2 cellular contexts compared by ENCODE assay signal in genomic region chr3:14144423-14145075, GRCh38.
TF ChIP-seq lines count a peak whose summit lies in the region.

No MANE protein-coding gene starts in this region.

TF ChIP-seq in HCT116, 20 proteins besides CTCF, POLR2A, EP300 and RAD21:
- TF ChIP-seq CBX3 (IDR thresholded peaks at IDR 0.05; ENCODE audit: low read depth): no peak
- TF ChIP-seq FOSL1 (IDR thresholded peaks at IDR 0.05; ENCODE audit: low read depth): peak; percentile 76
- peak; percentile 78 for TF ChIP-seq JUND (IDR thresholded peaks at IDR 0.05)
- TF ChIP-seq SP1 (IDR thresholded peaks at IDR 0.05; ENCODE audit: low read depth): peak; percentile 36; the same call in 1 of the 2 replicates
- peak; percentile 69 for TF ChIP-seq TCF7L2 (IDR thresholded peaks at IDR 0.05; ENCODE audit: borderline replicate concordance, extremely low read depth, insufficient read depth, insufficient read length)
- peak; percentile 81 for TF ChIP-seq CEBPB (IDR thresholded peaks at IDR 0.05; ENCODE audit: low read depth)
- TF ChIP-seq, protein P1, sequence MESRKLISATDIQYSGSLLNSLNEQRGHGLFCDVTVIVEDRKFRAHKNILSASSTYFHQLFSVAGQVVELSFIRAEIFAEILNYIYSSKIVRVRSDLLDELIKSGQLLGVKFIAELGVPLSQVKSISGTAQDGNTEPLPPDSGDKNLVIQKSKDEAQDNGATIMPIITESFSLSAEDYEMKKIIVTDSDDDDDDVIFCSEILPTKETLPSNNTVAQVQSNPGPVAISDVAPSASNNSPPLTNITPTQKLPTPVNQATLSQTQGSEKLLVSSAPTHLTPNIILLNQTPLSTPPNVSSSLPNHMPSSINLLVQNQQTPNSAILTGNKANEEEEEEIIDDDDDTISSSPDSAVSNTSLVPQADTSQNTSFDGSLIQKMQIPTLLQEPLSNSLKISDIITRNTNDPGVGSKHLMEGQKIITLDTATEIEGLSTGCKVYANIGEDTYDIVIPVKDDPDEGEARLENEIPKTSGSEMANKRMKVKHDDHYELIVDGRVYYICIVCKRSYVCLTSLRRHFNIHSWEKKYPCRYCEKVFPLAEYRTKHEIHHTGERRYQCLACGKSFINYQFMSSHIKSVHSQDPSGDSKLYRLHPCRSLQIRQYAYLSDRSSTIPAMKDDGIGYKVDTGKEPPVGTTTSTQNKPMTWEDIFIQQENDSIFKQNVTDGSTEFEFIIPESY (IDR thresholded peaks at IDR 0.05; ENCODE audit: extremely low read depth, insufficient replicate concordance, low read length): no peak

TF ChIP-seq in GM12878, 131 proteins besides CTCF, POLR2A, EP300 and RAD21:
- TF ChIP-seq, protein P2, sequence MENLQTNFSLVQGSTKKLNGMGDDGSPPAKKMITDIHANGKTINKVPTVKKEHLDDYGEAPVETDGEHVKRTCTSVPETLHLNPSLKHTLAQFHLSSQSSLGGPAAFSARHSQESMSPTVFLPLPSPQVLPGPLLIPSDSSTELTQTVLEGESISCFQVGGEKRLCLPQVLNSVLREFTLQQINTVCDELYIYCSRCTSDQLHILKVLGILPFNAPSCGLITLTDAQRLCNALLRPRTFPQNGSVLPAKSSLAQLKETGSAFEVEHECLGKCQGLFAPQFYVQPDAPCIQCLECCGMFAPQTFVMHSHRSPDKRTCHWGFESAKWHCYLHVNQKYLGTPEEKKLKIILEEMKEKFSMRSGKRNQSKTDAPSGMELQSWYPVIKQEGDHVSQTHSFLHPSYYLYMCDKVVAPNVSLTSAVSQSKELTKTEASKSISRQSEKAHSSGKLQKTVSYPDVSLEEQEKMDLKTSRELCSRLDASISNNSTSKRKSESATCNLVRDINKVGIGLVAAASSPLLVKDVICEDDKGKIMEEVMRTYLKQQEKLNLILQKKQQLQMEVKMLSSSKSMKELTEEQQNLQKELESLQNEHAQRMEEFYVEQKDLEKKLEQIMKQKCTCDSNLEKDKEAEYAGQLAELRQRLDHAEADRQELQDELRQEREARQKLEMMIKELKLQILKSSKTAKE (IDR thresholded peaks at IDR 0.05; ENCODE audit: low read depth, poor library complexity, severe bottlenecking): peak; percentile 79
- TF ChIP-seq CREM (IDR thresholded peaks at IDR 0.05; ENCODE audit: low read depth) (0 out of 2 replicates have a peak, but pooled peaks have one; percentile 12), DPF2 (IDR thresholded peaks at IDR 0.05) (peak; percentile 72; the same call in 1 of the 2 replicates), RUNX3 (IDR thresholded peaks at IDR 0.05; ENCODE audit: low read length) (peak; percentile 62), ZNF687 (IDR thresholded peaks at IDR 0.05) (no peak), CHD4 (IDR thresholded peaks at IDR 0.05) (no peak), CHD2 (IDR thresholded peaks at IDR 0.05; ENCODE audit: borderline replicate concordance, low read depth, low read length) (no peak), NFIC (IDR thresholded peaks at IDR 0.05; ENCODE audit: low read depth, low read length) (0 out of 2 replicates have a peak, but pooled peaks have one; percentile 28), TBL1XR1 (IDR thresholded peaks at IDR 0.05; ENCODE audit: low read depth, low read length) (no peak), ATF7 (IDR thresholded peaks at IDR 0.05; ENCODE audit: low read depth) (peak; percentile 75), SUZ12 (IDR thresholded peaks at IDR 0.05; ENCODE audit: unreplicated experiment) (no peak), JUND (IDR thresholded peaks at IDR 0.05; ENCODE audit: low read depth, low read length) (peak; percentile 88), SPI1 (IDR thresholded peaks at IDR 0.05; ENCODE audit: borderline replicate concordance, insufficient read depth, low read depth, low read length) (peak; percentile 84), TARDBP (IDR thresholded peaks at IDR 0.05; ENCODE audit: borderline replicate concordance) (no peak), IKZF2 (IDR thresholded peaks at IDR 0.05) (peak; percentile 80 to 86), ZNF384 (IDR thresholded peaks at IDR 0.05; ENCODE audit: borderline replicate concordance, low read depth, low read length) (peak; percentile 75), BACH1 (IDR thresholded peaks at IDR 0.05; ENCODE audit: borderline replicate concordance) (peak; percentile 43; the same call in 1 of the 2 replicates), MXI1 (IDR thresholded peaks at IDR 0.05; ENCODE audit: low read depth, low read length) (peak; percentile 92), PBX3 (IDR thresholded peaks at IDR 0.05; ENCODE audit: insufficient replicate concordance, low read depth, low read length) (peak; percentile 43), IKZF1 (conservative IDR thresholded peaks at IDR 0.05) (peak; percentile 64; the same call in 1 of the 2 replicates), JUNB (IDR thresholded peaks at IDR 0.05) (peak; percentile 83), GABPA (IDR thresholded peaks at IDR 0.05; ENCODE audit: low read depth) (no peak), SMAD1 (IDR thresholded peaks at IDR 0.05; ENCODE audit: low read depth, partially characterized antibody) (peak; percentile 51), NBN (IDR thresholded peaks at IDR 0.05) (0 out of 2 replicates have a peak, but pooled peaks have one; percentile 45), ATF2 (IDR thresholded peaks at IDR 0.05; ENCODE audit: low read length) (0 out of 2 replicates have a peak, but pooled peaks have one; percentile 18), MTA2 (IDR thresholded peaks at IDR 0.05; ENCODE audit: low read depth) (0 out of 2 replicates have a peak, but pooled peaks have one; percentile 38), SP1 (IDR thresholded peaks at IDR 0.05; ENCODE audit: low read depth, low read length) (no peak), MEF2B (IDR thresholded peaks at IDR 0.05; ENCODE audit: partially characterized antibody, poor library complexity, severe bottlenecking) (peak; percentile 56), BMI1 (IDR thresholded peaks at IDR 0.05; ENCODE audit: borderline replicate concordance) (peak; percentile 99), IRF4 (IDR thresholded peaks at IDR 0.05; ENCODE audit: low read depth, low read length) (peak; percentile 78), SIN3A (IDR thresholded peaks at IDR 0.05; ENCODE audit: low read depth, low read length) (0 out of 2 replicates have a peak, but pooled peaks have one; percentile 32)
- TF ChIP-seq, protein P3, sequence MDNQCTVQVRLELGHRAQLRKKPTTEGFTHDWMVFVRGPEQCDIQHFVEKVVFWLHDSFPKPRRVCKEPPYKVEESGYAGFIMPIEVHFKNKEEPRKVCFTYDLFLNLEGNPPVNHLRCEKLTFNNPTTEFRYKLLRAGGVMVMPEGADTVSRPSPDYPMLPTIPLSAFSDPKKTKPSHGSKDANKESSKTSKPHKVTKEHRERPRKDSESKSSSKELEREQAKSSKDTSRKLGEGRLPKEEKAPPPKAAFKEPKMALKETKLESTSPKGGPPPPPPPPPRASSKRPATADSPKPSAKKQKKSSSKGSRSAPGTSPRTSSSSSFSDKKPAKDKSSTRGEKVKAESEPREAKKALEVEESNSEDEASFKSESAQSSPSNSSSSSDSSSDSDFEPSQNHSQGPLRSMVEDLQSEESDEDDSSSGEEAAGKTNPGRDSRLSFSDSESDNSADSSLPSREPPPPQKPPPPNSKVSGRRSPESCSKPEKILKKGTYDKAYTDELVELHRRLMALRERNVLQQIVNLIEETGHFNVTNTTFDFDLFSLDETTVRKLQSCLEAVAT (IDR thresholded peaks at IDR 0.05): no peak; the same call in 1 of the 2 replicates
- TF ChIP-seq, protein P4, sequence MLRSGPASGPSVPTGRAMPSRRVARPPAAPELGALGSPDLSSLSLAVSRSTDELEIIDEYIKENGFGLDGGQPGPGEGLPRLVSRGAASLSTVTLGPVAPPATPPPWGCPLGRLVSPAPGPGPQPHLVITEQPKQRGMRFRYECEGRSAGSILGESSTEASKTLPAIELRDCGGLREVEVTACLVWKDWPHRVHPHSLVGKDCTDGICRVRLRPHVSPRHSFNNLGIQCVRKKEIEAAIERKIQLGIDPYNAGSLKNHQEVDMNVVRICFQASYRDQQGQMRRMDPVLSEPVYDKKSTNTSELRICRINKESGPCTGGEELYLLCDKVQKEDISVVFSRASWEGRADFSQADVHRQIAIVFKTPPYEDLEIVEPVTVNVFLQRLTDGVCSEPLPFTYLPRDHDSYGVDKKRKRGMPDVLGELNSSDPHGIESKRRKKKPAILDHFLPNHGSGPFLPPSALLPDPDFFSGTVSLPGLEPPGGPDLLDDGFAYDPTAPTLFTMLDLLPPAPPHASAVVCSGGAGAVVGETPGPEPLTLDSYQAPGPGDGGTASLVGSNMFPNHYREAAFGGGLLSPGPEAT (IDR thresholded peaks at IDR 0.05; ENCODE audit: low read depth): peak; percentile 78; the same call in 1 of the 2 replicates
